9 cellular contexts compared by ENCODE assay signal in the genomic region with DNA sequence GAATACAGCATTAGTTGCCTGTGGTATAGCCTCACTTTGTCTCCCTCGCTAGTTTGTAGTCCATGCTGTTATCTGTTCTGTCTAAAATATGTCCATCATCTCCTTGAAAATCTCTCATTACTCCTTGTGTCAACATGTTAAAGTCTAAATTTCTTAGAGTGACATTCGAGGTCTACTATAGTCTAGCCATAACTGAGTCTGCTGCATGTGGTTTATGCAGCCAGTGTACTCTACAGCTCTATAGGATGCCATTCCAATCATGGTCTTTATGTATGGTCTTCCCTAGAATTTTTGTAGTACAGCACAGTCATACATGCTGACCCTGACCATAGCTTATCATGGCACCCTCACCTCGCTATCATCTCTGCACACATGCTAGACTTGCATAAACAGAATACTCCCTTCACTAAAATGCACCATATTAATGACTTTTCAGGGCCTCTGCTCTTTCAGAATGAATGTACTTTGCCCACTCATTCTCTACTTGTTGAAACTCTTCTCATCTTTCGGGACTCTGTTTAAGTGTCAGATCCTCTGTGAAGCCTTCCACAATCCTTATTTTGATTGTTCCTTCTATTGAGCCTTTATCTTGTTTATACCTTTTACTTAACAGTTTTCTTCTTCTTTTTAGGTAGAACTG. TPM values are rescaled to one million over a fixed set of nuclear protein-coding genes. Genes with fewer than 3 reads are reported as not detected.
DNase-seq lines count a peak whose midpoint lies in the region; ATAC-seq and TF ChIP-seq lines count a peak whose summit lies in the region.
"Had no signal": no experiment of that assay in that cellular context is flagged by ENCODE, and none has a peak within 500 bp of the region (broad histone marks: within the 10 kb centered on the region; RNA-seq: fewer than 3 reads in every experiment).

No MANE protein-coding gene starts in this region.

- H3K9me3 Mint-ChIP-seq in activated T-helper 17 cell treated with anti-CD3 and anti-CD28 coated beads, Interleukin-2, amount 50 U/mL, for 72 hours, result peaks cover 5% of the 10 kb centered on the region

- H3K27me3 Mint-ChIP-seq in activated T-helper 17 cell treated with anti-CD3 and anti-CD28 coated beads, Interleukin-2, amount 50 U/mL, for 72 hours, result no peaks in the 10 kb centered on the region

- H3K4me1 Mint-ChIP-seq in activated T-helper 17 cell treated with anti-CD3 and anti-CD28 coated beads, Interleukin-2, amount 50 U/mL, for 72 hours, result peaks cover 53% of the 10 kb centered on the region

- peak overlapping the region; percentile 85 for H3K27ac Mint-ChIP-seq in activated T-helper 17 cell treated with anti-CD3 and anti-CD28 coated beads, Interleukin-2, amount 50 U/mL, for 72 hours

- 91 to 95% (median 95%) methylated on average over 4 of the region's 4 CpGs for WGBS in adrenal gland, 4 donors

- H3K4me1 ChIP-seq in adrenal gland (replicated peaks in 1 of 2), result peaks cover 14 to 17% of the 10 kb centered on the region in 2 donors

- H3K4me3 Mint-ChIP-seq in activated T-helper 17 cell treated with anti-CD3 and anti-CD28 coated beads, Interleukin-2, amount 50 U/mL, for 72 hours, result peak overlapping the region; percentile 67

- no peak overlapping the region for H3K4me3 ChIP-seq in adrenal gland
- H3K4me3 ChIP-seq: GM23248 had no signal

- H3K36me3 ChIP-seq in adrenal gland (replicated peaks in 1 of 2), result no peaks in the 10 kb centered on the region

- TF ChIP-seq CTCF in adrenal gland (IDR thresholded peaks at IDR 0.05), result no peak

- no peak for TF ChIP-seq POLR2A in adrenal gland (IDR thresholded peaks at IDR 0.05)

- peaks cover 0 to 5% (median 0%) of the 10 kb centered on the region in 3 donors for H3K9me3 ChIP-seq in adrenal gland (replicated peaks in 1 of 3)

- intact Hi-C loops in adrenal gland (cut with DNase I), result no loop called here

- H3K27me3 ChIP-seq in adrenal gland, result no peaks in the 10 kb centered on the region

- H3K36me3 Mint-ChIP-seq in activated T-helper 17 cell treated with anti-CD3 and anti-CD28 coated beads, Interleukin-2, amount 50 U/mL, for 72 hours (ENCODE audit: low read depth), result peaks cover 96% of the 10 kb centered on the region

- no peak overlapping the region for H3K27ac ChIP-seq in adrenal gland
- H3K27ac ChIP-seq: GM23248 had no signal

- peak; percentile 64 for ATAC-seq in GM18511 (IDR thresholded peaks at IDR 0.05; ENCODE audit: unreplicated experiment)
- peak; percentile 49 for ATAC-seq in GM19397 (IDR thresholded peaks at IDR 0.05; ENCODE audit: unreplicated experiment)
- ATAC-seq in HG03039 (IDR thresholded peaks at IDR 0.05; ENCODE audit: unreplicated experiment), result peak; percentile 72
- ATAC-seq in activated T-helper 17 cell treated with anti-CD3 and anti-CD28 coated beads, Interleukin-2, amount 50 U/mL, for 72 hours (replicated peaks), result peak; percentile 91
- no peak for ATAC-seq in GM21367 (IDR thresholded peaks at IDR 0.05; ENCODE audit: unreplicated experiment)

- DNase-seq in NOMO-1 (lab: John Stamatoyannopoulos, UW; ENCODE audit: unreplicated experiment in 2 of 2) (no peak), adrenal gland (no peak), HCEC 1CT (no peak)
- DNase-seq: GM23248 had no signal

RNA-seq across cellular contexts. Expression of a gene that starts 12.8 kb away (rescaled TPM):
- 100 to 1,000 TPM; 110 to 114 TPM for total RNA-seq in activated T-helper 17 cell treated with anti-CD3 and anti-CD28 coated beads, Interleukin-2, amount 50 U/mL, for 72 hours
- 10 to 100 TPM; 45.7 to 90.9 (median 55.0) TPM for total RNA-seq in adrenal gland
- polyA plus RNA-seq in adrenal gland, result 10 to 100 TPM; 23.7 to 82.8 (median 34.4) TPM
